ENCODE assay signal across 8 cellular contexts in genomic region chr1:26538480-26539412, GRCh38. TPM values are rescaled to one million over a fixed set of nuclear protein-coding genes. Genes with fewer than 3 reads are reported as not detected.
A peak's percentile ranks its signal among the peaks of the same experiment; 100 is the strongest.
DNase-seq lines count a peak whose midpoint lies in the region; ATAC-seq and TF ChIP-seq lines count a peak whose summit lies in the region.

No MANE protein-coding gene starts in this region.

- no peaks in the 10 kb centered on the region for H3K36me3 Mint-ChIP-seq in CD4-positive, CD25-positive, alpha-beta regulatory T cell
- no peaks in the 10 kb centered on the region for H3K36me3 Mint-ChIP-seq in T-helper 17 cell (ENCODE audit: low read depth)
- peaks cover 4% of the 10 kb centered on the region for H3K36me3 Mint-ChIP-seq in central memory CD8-positive, alpha-beta T cell (ENCODE audit: insufficient read depth)

- H3K4me3 Mint-ChIP-seq in CD4-positive, CD25-positive, alpha-beta regulatory T cell: peak overlapping the region; percentile 52 to 86 (median 73)
- H3K4me3 Mint-ChIP-seq in T-helper 17 cell: peak overlapping the region; percentile 69
- no peak overlapping the region for H3K4me3 Mint-ChIP-seq in central memory CD8-positive, alpha-beta T cell

- peak overlapping the region; percentile 47 for H3K27ac ChIP-seq in CD4-positive, CD25-positive, alpha-beta regulatory T cell (ENCODE audit: insufficient read depth, low read length, poor library complexity, severe bottlenecking)
- H3K27ac ChIP-seq in HEK293 (ENCODE audit: extremely low read depth, low read depth, low read length): no peak overlapping the region

- no peaks in the 10 kb centered on the region for H3K9me3 Mint-ChIP-seq in CD4-positive, CD25-positive, alpha-beta regulatory T cell
- no peaks in the 10 kb centered on the region for H3K9me3 Mint-ChIP-seq in central memory CD8-positive, alpha-beta T cell

- no peak overlapping the region for H3K4me3 ChIP-seq in CD4-positive, CD25-positive, alpha-beta regulatory T cell (ENCODE audit: low read depth, low read length)
- no peak overlapping the region for H3K4me3 ChIP-seq in HEK293 (ENCODE audit: low read depth, low read length)

- peak in 2 of 3 donors; percentile 19 to 56 for DNase-seq in CD4-positive, CD25-positive, alpha-beta regulatory T cell
- DNase-seq in T-helper 17 cell (peak in 1 of 3 donors; percentile 26), myocyte (ENCODE audit: low read depth) (peak; percentile 40), dedifferentiated amniotic fluid mesenchymal stem cell (ENCODE audit: extremely low spot score) (no peak), DMS79 treated with DMSO at 0.1 percent for 48 hours (lab: John Stamatoyannopoulos, UW) (no peak)
- no peak for DNase-seq in central memory CD8-positive, alpha-beta T cell (ENCODE audit: low spot score in 2 of 2)

- peaks cover 81% of the 10 kb centered on the region for H3K4me1 ChIP-seq in CD4-positive, CD25-positive, alpha-beta regulatory T cell (ENCODE audit: control insufficient read depth, insufficient read depth, low read length, poor library complexity, severe bottlenecking)
- H3K4me1 ChIP-seq in HEK293 (ENCODE audit: control insufficient read depth, insufficient read depth, low read length): no peaks in the 10 kb centered on the region

- H3K9me3 ChIP-seq in CD4-positive, CD25-positive, alpha-beta regulatory T cell (ENCODE audit: control insufficient read depth in 2 of 2, low read length in 2 of 2): no peaks in the 10 kb centered on the region
- H3K9me3 ChIP-seq in HEK293 (ENCODE audit: control insufficient read depth, insufficient read depth, low read depth, low read length) (no peaks in the 10 kb centered on the region), T-helper 17 cell (ENCODE audit: control insufficient read depth, low read length, poor library complexity, severe bottlenecking) (no peaks in the 10 kb centered on the region)

- peaks cover 4 to 90% (median 62%) of the 10 kb centered on the region in 4 donors for H3K4me1 Mint-ChIP-seq in CD4-positive, CD25-positive, alpha-beta regulatory T cell
- peaks cover 62% of the 10 kb centered on the region for H3K4me1 Mint-ChIP-seq in T-helper 17 cell
- H3K4me1 Mint-ChIP-seq in central memory CD8-positive, alpha-beta T cell: peaks cover 66% of the 10 kb centered on the region

- no peaks in the 10 kb centered on the region for H3K27me3 ChIP-seq in CD4-positive, CD25-positive, alpha-beta regulatory T cell (ENCODE audit: control insufficient read depth, insufficient read depth, low read length)

- H3K36me3 ChIP-seq in CD4-positive, CD25-positive, alpha-beta regulatory T cell (ENCODE audit: control insufficient read depth, insufficient read depth, low read length): no peaks in the 10 kb centered on the region
- peaks cover 0 to 36% of the 10 kb centered on the region in 2 experiments; a peak in 1 of 3 replicates for H3K36me3 ChIP-seq in HEK293 (ENCODE audit: control insufficient read depth in 2 of 2, insufficient read depth in 1 of 2, low read length in 2 of 2)

- no peaks in the 10 kb centered on the region for H3K27me3 Mint-ChIP-seq in CD4-positive, CD25-positive, alpha-beta regulatory T cell
- no peaks in the 10 kb centered on the region for H3K27me3 Mint-ChIP-seq in T-helper 17 cell
- H3K27me3 Mint-ChIP-seq in central memory CD8-positive, alpha-beta T cell: no peaks in the 10 kb centered on the region

- peak overlapping the region; percentile 88 to 97 (median 93) for H3K27ac Mint-ChIP-seq in CD4-positive, CD25-positive, alpha-beta regulatory T cell
- H3K27ac Mint-ChIP-seq in T-helper 17 cell: peak overlapping the region; percentile 92
- H3K27ac Mint-ChIP-seq in central memory CD8-positive, alpha-beta T cell (ENCODE audit: low read depth): peak overlapping the region; percentile 82

- CTCF ChIA-PET in HEK293 (lab: Yijun Ruan, JAX): interaction anchor here (0.6 to 4.1 kb wide), 29 partner anchors 10 to 350 kb away, joined by 3 to 37 read pairs (median 5); partner anchors contain the start of gene RPS6KA1

- no peak for ATAC-seq in CD4-positive, CD25-positive, alpha-beta regulatory T cell (ENCODE audit: low read depth in 2 of 2)
- ATAC-seq in T-helper 17 cell (no peak), GM21528 (IDR thresholded peaks at IDR 0.05; ENCODE audit: low FRiP score, unreplicated experiment) (no peak)
- no peak for ATAC-seq in central memory CD8-positive, alpha-beta T cell (replicated peaks; ENCODE audit: extremely low read depth, poor library complexity, severe bottlenecking)

- peak; percentile 48; the same call in 1 of the 2 replicates for TF ChIP-seq CTCF in HEK293 (tag by site-specific recombination; IDR thresholded peaks at IDR 0.05)

- POLR2A ChIA-PET in HEK293 (lab: Yijun Ruan, JAX): interaction anchor here (0.5 to 1.5 kb wide), 4 partner anchors 9 to 482 kb away, joined by 3 to 8 read pairs (median 4); no protein-coding TSS in a partner anchor

TF ChIP-seq in HEK293, 187 proteins besides CTCF, POLR2A, EP300 and RAD21:
- TF ChIP-seq, protein P1, sequence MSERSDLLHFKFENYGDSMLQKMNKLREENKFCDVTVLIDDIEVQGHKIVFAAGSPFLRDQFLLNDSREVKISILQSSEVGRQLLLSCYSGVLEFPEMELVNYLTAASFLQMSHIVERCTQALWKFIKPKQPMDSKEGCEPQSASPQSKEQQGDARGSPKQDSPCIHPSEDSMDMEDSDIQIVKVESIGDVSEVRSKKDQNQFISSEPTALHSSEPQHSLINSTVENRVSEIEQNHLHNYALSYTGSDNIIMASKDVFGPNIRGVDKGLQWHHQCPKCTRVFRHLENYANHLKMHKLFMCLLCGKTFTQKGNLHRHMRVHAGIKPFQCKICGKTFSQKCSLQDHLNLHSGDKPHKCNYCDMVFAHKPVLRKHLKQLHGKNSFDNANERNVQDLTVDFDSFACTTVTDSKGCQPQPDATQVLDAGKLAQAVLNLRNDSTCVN (tag by site-specific recombination; optimal IDR thresholded peaks at IDR 0.05): no peak
- TF ChIP-seq ZNF121 (tag by site-specific recombination; IDR thresholded peaks at IDR 0.05) (no peak), ZNF24 (tag by site-specific recombination; IDR thresholded peaks at IDR 0.05) (0 out of 2 replicates have a peak, but pooled peaks have one; percentile 45), ZNF560 (tag by site-specific recombination; IDR thresholded peaks at IDR 0.05; ENCODE audit: borderline replicate concordance) (no peak), ZNF623 (tag by site-specific recombination; IDR thresholded peaks at IDR 0.05) (0 out of 2 replicates have a peak, but pooled peaks have one; percentile 19), SP7 (tag by site-specific recombination; IDR thresholded peaks at IDR 0.05) (peak; percentile 42; the same call in 1 of the 2 replicates), ZNF324 (tag by site-specific recombination; IDR thresholded peaks at IDR 0.05) (0 out of 2 replicates have a peak, but pooled peaks have one; percentile 50), ZBTB8A (tag by site-specific recombination; IDR thresholded peaks at IDR 0.05) (peak; percentile 51; the same call in 1 of the 2 replicates), ZNF629 (tag by site-specific recombination; IDR thresholded peaks at IDR 0.05) (0 out of 2 replicates have a peak, but pooled peaks have one; percentile 16)
- TF ChIP-seq, protein P2, sequence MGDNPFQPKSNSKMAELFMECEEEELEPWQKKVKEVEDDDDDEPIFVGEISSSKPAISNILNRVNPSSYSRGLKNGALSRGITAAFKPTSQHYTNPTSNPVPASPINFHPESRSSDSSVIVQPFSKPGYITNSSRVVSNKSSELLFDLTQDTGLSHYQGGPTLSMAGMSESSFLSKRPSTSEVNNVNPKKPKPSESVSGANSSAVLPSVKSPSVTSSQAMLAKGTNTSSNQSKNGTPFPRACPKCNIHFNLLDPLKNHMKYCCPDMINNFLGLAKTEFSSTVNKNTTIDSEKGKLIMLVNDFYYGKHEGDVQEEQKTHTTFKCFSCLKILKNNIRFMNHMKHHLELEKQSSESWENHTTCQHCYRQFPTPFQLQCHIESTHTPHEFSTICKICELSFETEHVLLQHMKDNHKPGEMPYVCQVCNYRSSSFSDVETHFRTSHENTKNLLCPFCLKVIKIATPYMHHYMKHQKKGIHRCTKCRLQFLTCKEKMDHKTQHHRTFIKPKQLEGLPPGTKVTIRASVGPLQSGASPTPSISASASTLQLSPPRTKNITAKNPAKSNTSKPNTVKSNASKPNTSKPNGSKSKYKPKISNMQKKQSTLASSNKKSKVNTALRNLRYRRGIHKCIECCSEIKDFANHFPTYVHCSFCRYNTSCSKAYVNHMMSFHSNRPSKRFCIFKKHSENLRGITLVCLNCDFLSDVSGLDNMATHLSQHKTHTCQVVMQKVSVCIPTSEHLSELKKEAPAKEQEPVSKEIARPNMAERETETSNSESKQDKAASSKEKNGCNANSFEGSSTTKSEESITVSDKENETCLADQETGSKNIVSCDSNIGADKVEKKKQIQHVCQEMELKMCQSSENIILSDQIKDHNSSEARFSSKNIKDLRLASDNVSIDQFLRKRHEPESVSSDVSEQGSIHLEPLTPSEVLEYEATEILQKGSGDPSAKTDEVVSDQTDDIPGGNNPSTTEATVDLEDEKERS (tag by site-specific recombination; IDR thresholded peaks at IDR 0.05): peak; percentile 76; the same call in 1 of the 2 replicates

RNA-seq across cellular contexts. Expression of gene RPS6KA1, which starts 9.2 kb away (rescaled TPM):
- 97.4 TPM for total RNA-seq in CD4-positive, CD25-positive, alpha-beta regulatory T cell
- polyA plus RNA-seq in CD4-positive, CD25-positive, alpha-beta regulatory T cell: 100 to 1,000 TPM; 168 to 218 (median 175) TPM
- total RNA-seq in T-helper 17 cell (10 to 100 TPM; 76.3 to 98.0 TPM), myocyte (1.4 and 7.2 TPM in 2 replicates)
- 0.55 TPM for polyA plus RNA-seq in myocyte (2012)

Comparison
In these comparisons a context has a peak if more than half of its experiments do, and no peak if none do; other contexts are left out.
1. DNase-seq: peak in CD4-positive, CD25-positive, alpha-beta regulatory T cell (2 of 3) and myocyte (single experiment); none in central memory CD8-positive, alpha-beta T cell (0 of 2), dedifferentiated amniotic fluid mesenchymal stem cell (single experiment) and DMS79 treated with DMSO at 0.1 percent for 48 hours (single experiment).
2. Peak in every context shown above with its lines, with median percentiles within 50 percentile points of each other: H3K27ac Mint-ChIP-seq.